ENCODE assay signal across 1 cellular context in the genomic region with DNA sequence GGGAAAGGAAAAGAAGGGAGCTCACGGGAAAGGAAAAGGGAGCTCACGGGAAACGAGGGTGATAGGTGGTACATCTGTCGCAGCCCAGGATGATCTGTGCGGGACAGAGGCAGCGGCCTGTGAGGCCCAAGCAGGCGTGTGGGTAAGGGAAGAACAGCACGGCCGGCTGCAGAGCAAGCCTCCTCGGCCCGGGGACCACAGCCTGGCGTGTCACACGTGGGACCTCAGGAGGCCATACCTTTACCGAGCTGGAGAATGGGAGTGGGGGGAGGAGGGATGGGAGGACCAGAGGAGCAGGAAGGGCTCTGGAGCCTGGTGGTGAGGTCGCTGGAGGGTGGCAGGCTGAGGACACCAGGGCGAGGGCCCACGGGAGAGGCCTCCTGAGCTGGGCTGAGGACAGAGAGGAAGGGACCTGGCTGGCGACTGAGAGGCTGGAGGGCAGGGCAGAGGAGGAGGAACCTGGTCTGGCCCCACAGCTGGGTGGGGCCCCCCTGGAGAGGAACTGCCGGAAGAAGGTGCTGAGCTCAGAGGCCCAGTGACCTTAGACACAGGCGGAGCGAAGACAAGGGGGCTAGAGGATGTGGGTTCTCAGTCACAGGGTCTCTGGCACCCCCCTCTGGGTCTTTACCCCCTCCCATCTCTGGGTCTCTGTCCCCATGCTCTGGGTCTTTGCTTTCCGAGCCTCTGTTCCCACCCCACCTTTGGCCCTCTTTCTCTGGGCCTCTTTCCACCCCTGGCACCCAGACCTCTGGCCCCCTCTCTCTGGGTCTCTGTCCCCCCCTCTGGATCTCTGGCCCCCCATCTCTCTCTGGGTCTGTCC.
TF ChIP-seq lines count a peak whose summit lies in the region.

No MANE protein-coding gene starts in this region.

TF ChIP-seq in K562, 482 proteins besides CTCF, POLR2A, EP300 and RAD21 (continued from another document and continues in another):
- TF ChIP-seq, protein P1, sequence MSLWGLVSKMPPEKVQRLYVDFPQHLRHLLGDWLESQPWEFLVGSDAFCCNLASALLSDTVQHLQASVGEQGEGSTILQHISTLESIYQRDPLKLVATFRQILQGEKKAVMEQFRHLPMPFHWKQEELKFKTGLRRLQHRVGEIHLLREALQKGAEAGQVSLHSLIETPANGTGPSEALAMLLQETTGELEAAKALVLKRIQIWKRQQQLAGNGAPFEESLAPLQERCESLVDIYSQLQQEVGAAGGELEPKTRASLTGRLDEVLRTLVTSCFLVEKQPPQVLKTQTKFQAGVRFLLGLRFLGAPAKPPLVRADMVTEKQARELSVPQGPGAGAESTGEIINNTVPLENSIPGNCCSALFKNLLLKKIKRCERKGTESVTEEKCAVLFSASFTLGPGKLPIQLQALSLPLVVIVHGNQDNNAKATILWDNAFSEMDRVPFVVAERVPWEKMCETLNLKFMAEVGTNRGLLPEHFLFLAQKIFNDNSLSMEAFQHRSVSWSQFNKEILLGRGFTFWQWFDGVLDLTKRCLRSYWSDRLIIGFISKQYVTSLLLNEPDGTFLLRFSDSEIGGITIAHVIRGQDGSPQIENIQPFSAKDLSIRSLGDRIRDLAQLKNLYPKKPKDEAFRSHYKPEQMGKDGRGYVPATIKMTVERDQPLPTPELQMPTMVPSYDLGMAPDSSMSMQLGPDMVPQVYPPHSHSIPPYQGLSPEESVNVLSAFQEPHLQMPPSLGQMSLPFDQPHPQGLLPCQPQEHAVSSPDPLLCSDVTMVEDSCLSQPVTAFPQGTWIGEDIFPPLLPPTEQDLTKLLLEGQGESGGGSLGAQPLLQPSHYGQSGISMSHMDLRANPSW (CRISPR knock-in tag; IDR thresholded peaks at IDR 0.05): 0 out of 2 replicates have a peak, but pooled peaks have one; percentile 55
- TF ChIP-seq XRCC5 (IDR thresholded peaks at IDR 0.05; ENCODE audit: low read depth, low read length): no peak
- TF ChIP-seq, protein P2, sequence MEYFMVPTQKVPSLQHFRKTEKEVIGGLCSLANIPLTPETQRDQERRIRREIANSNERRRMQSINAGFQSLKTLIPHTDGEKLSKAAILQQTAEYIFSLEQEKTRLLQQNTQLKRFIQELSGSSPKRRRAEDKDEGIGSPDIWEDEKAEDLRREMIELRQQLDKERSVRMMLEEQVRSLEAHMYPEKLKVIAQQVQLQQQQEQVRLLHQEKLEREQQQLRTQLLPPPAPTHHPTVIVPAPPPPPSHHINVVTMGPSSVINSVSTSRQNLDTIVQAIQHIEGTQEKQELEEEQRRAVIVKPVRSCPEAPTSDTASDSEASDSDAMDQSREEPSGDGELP (CRISPR knock-in tag; IDR thresholded peaks at IDR 0.05; ENCODE audit: borderline replicate concordance): peak; percentile 97
- TF ChIP-seq CXXC5 (CRISPR knock-in tag; IDR thresholded peaks at IDR 0.05): peak; percentile 66
- peak; percentile 55; the same call in 1 of the 2 replicates for TF ChIP-seq PHF8 (IDR thresholded peaks at IDR 0.05; ENCODE audit: borderline replicate concordance, low read length)
- TF ChIP-seq, protein P3, sequence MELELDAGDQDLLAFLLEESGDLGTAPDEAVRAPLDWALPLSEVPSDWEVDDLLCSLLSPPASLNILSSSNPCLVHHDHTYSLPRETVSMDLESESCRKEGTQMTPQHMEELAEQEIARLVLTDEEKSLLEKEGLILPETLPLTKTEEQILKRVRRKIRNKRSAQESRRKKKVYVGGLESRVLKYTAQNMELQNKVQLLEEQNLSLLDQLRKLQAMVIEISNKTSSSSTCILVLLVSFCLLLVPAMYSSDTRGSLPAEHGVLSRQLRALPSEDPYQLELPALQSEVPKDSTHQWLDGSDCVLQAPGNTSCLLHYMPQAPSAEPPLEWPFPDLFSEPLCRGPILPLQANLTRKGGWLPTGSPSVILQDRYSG (tag; conservative IDR thresholded peaks at IDR 0.05; ENCODE audit: low read depth): no peak
- peak; percentile 83 for TF ChIP-seq SAP30 (IDR thresholded peaks at IDR 0.05; ENCODE audit: borderline replicate concordance, insufficient read depth, low read depth, low read length, poor library complexity, severe bottlenecking)
- peak; percentile 48; the same call in 1 of the 2 replicates for TF ChIP-seq DPF2 (IDR thresholded peaks at IDR 0.05)
- TF ChIP-seq, protein P4, sequence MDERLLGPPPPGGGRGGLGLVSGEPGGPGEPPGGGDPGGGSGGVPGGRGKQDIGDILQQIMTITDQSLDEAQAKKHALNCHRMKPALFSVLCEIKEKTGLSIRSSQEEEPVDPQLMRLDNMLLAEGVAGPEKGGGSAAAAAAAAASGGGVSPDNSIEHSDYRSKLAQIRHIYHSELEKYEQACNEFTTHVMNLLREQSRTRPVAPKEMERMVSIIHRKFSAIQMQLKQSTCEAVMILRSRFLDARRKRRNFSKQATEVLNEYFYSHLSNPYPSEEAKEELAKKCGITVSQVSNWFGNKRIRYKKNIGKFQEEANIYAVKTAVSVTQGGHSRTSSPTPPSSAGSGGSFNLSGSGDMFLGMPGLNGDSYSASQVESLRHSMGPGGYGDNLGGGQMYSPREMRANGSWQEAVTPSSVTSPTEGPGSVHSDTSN (CRISPR knock-in tag; IDR thresholded peaks at IDR 0.05; ENCODE audit: low read depth): no peak
- TF ChIP-seq, protein P4 (tag; conservative IDR thresholded peaks at IDR 0.05; ENCODE audit: low read depth): 0 out of 2 replicates have a peak, but pooled peaks have one; percentile 22
- TF ChIP-seq, protein P5, sequence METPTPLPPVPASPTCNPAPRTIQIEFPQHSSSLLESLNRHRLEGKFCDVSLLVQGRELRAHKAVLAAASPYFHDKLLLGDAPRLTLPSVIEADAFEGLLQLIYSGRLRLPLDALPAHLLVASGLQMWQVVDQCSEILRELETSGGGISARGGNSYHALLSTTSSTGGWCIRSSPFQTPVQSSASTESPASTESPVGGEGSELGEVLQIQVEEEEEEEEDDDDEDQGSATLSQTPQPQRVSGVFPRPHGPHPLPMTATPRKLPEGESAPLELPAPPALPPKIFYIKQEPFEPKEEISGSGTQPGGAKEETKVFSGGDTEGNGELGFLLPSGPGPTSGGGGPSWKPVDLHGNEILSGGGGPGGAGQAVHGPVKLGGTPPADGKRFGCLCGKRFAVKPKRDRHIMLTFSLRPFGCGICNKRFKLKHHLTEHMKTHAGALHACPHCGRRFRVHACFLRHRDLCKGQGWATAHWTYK (CRISPR knock-in tag; IDR thresholded peaks at IDR 0.05): peak; percentile 81
- TF ChIP-seq SMARCA4 (IDR thresholded peaks at IDR 0.05): peak; percentile 40
- TF ChIP-seq CBX5 (IDR thresholded peaks at IDR 0.05; ENCODE audit: borderline replicate concordance, low read depth): no peak
- TF ChIP-seq, protein P6, sequence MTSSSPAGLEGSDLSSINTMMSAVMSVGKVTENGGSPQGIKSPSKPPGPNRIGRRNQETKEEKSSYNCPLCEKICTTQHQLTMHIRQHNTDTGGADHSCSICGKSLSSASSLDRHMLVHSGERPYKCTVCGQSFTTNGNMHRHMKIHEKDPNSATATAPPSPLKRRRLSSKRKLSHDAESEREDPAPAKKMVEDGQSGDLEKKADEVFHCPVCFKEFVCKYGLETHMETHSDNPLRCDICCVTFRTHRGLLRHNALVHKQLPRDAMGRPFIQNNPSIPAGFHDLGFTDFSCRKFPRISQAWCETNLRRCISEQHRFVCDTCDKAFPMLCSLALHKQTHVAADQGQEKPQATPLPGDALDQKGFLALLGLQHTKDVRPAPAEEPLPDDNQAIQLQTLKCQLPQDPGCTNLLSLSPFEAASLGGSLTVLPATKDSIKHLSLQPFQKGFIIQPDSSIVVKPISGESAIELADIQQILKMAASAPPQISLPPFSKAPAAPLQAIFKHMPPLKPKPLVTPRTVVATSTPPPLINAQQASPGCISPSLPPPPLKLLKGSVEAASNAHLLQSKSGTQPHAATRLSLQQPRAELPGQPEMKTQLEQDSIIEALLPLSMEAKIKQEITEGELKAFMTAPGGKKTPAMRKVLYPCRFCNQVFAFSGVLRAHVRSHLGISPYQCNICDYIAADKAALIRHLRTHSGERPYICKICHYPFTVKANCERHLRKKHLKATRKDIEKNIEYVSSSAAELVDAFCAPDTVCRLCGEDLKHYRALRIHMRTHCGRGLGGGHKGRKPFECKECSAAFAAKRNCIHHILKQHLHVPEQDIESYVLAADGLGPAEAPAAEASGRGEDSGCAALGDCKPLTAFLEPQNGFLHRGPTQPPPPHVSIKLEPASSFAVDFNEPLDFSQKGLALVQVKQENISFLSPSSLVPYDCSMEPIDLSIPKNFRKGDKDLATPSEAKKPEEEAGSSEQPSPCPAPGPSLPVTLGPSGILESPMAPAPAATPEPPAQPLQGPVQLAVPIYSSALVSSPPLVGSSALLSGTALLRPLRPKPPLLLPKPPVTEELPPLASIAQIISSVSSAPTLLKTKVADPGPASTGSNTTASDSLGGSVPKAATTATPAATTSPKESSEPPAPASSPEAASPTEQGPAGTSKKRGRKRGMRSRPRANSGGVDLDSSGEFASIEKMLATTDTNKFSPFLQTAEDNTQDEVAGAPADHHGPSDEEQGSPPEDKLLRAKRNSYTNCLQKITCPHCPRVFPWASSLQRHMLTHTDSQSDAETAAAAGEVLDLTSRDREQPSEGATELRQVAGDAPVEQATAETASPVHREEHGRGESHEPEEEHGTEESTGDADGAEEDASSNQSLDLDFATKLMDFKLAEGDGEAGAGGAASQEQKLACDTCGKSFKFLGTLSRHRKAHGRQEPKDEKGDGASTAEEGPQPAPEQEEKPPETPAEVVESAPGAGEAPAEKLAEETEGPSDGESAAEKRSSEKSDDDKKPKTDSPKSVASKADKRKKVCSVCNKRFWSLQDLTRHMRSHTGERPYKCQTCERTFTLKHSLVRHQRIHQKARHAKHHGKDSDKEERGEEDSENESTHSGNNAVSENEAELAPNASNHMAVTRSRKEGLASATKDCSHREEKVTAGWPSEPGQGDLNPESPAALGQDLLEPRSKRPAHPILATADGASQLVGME (CRISPR knock-in tag; IDR thresholded peaks at IDR 0.05): peak; percentile 88; the same call in 1 of the 2 replicates
- TF ChIP-seq, protein P7, sequence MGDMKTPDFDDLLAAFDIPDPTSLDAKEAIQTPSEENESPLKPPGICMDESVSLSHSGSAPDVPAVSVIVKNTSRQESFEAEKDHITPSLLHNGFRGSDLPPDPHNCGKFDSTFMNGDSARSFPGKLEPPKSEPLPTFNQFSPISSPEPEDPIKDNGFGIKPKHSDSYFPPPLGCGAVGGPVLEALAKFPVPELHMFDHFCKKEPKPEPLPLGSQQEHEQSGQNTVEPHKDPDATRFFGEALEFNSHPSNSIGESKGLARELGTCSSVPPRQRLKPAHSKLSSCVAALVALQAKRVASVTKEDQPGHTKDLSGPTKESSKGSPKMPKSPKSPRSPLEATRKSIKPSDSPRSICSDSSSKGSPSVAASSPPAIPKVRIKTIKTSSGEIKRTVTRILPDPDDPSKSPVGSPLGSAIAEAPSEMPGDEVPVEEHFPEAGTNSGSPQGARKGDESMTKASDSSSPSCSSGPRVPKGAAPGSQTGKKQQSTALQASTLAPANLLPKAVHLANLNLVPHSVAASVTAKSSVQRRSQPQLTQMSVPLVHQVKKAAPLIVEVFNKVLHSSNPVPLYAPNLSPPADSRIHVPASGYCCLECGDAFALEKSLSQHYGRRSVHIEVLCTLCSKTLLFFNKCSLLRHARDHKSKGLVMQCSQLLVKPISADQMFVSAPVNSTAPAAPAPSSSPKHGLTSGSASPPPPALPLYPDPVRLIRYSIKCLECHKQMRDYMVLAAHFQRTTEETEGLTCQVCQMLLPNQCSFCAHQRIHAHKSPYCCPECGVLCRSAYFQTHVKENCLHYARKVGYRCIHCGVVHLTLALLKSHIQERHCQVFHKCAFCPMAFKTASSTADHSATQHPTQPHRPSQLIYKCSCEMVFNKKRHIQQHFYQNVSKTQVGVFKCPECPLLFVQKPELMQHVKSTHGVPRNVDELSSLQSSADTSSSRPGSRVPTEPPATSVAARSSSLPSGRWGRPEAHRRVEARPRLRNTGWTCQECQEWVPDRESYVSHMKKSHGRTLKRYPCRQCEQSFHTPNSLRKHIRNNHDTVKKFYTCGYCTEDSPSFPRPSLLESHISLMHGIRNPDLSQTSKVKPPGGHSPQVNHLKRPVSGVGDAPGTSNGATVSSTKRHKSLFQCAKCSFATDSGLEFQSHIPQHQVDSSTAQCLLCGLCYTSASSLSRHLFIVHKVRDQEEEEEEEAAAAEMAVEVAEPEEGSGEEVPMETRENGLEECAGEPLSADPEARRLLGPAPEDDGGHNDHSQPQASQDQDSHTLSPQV (IDR thresholded peaks at IDR 0.05): peak; percentile 95
- TF ChIP-seq, protein P8, sequence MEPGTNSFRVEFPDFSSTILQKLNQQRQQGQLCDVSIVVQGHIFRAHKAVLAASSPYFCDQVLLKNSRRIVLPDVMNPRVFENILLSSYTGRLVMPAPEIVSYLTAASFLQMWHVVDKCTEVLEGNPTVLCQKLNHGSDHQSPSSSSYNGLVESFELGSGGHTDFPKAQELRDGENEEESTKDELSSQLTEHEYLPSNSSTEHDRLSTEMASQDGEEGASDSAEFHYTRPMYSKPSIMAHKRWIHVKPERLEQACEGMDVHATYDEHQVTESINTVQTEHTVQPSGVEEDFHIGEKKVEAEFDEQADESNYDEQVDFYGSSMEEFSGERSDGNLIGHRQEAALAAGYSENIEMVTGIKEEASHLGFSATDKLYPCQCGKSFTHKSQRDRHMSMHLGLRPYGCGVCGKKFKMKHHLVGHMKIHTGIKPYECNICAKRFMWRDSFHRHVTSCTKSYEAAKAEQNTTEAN (CRISPR knock-in tag; IDR thresholded peaks at IDR 0.05): no peak
- TF ChIP-seq, protein P9, sequence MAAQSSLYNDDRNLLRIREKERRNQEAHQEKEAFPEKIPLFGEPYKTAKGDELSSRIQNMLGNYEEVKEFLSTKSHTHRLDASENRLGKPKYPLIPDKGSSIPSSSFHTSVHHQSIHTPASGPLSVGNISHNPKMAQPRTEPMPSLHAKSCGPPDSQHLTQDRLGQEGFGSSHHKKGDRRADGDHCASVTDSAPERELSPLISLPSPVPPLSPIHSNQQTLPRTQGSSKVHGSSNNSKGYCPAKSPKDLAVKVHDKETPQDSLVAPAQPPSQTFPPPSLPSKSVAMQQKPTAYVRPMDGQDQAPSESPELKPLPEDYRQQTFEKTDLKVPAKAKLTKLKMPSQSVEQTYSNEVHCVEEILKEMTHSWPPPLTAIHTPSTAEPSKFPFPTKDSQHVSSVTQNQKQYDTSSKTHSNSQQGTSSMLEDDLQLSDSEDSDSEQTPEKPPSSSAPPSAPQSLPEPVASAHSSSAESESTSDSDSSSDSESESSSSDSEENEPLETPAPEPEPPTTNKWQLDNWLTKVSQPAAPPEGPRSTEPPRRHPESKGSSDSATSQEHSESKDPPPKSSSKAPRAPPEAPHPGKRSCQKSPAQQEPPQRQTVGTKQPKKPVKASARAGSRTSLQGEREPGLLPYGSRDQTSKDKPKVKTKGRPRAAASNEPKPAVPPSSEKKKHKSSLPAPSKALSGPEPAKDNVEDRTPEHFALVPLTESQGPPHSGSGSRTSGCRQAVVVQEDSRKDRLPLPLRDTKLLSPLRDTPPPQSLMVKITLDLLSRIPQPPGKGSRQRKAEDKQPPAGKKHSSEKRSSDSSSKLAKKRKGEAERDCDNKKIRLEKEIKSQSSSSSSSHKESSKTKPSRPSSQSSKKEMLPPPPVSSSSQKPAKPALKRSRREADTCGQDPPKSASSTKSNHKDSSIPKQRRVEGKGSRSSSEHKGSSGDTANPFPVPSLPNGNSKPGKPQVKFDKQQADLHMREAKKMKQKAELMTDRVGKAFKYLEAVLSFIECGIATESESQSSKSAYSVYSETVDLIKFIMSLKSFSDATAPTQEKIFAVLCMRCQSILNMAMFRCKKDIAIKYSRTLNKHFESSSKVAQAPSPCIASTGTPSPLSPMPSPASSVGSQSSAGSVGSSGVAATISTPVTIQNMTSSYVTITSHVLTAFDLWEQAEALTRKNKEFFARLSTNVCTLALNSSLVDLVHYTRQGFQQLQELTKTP (IDR thresholded peaks at IDR 0.05; ENCODE audit: low read depth in 1 of 2, partially characterized antibody in 2 of 2): peak in 1 of 2 experiments; percentile 78
